ENCODE assay signal across 8 cellular contexts in the genomic region with DNA sequence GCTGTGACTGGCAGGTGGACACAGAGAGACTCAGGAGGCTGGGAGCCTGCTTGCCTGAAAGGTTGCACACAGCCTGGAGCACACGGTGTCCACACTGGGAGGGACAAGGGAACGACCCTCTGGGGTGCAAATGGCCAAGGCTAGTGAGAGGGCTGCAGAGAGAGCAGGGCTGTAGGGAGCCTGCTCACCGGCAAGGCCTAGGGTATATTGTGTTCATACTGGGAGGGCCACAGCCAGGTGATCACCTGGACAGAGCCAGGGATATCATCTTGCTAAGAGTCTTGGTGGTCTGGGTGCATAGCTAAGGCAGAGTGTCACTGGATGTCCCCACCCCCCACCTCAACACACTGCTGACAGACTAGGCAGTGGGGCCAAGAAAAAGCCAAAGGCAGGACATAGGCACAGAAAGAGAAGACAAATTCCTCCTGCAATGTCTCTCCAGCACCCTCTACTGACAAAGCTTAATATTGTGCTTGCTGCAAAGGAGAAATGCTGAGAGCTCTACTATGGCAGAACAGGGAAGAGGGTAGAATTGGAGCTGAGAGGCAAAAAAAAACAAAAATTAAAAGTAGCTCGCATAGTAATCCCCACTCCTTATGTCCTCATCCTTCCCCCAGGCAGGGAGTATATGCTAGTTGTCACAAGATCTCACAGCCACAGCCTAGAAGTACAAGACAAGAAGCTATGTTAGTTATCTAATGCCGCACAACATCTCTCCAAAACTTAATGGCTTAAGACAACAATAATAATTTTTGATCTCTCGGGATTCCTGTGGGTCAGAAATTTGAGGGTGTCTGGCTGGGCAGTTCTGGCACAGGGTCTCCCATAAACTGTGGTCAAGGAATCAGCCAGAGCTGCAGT. TPM values are rescaled to one million over a fixed set of nuclear protein-coding genes. Genes with fewer than 3 reads are reported as not detected.
DNase-seq lines count a peak whose midpoint lies in the region; ATAC-seq and TF ChIP-seq lines count a peak whose summit lies in the region.

No MANE protein-coding gene starts in this region.

- H3K4me1 ChIP-seq in adipocyte (ENCODE audit: control insufficient read depth, insufficient read depth, low read length) (peaks cover 21% of the 10 kb centered on the region), right cardiac atrium (ENCODE audit: control insufficient read depth, insufficient read depth, low read length) (no peaks in the 10 kb centered on the region)

- H3K4me1 Mint-ChIP-seq in activated naive CD4-positive, alpha-beta T cell treated with anti-CD3 and anti-CD28 coated beads, Interleukin-2, amount 10 ng/mL, durations not matched to agents 7 days and 5 days: no peaks in the 10 kb centered on the region

- H3K36me3 ChIP-seq in adipocyte (ENCODE audit: control insufficient read depth, insufficient read depth, low read length, severe bottlenecking): no peaks in the 10 kb centered on the region

- intact Hi-C loops in right cardiac atrium (cut with DNase I): loop anchor here (2.0 to 10.0 kb wide), 4 partner anchors 152 to 301 kb away; partner anchors contain the start of gene TRIL (in 2 of the 4)

- H3K4me3 Mint-ChIP-seq in activated naive CD4-positive, alpha-beta T cell treated with anti-CD3 and anti-CD28 coated beads, Interleukin-2, amount 10 ng/mL, durations not matched to agents 7 days and 5 days: no peak overlapping the region

- H3K9me3 ChIP-seq in adipocyte (ENCODE audit: control insufficient read depth, low read length) (peaks cover 5% of the 10 kb centered on the region), right cardiac atrium (ENCODE audit: control insufficient read depth, low read length) (no peaks in the 10 kb centered on the region)

- H3K9ac ChIP-seq in adipocyte (ENCODE audit: low read length): no peak overlapping the region

- CTCF ChIA-PET in activated naive CD4-positive, alpha-beta T cell treated with anti-CD3 and anti-CD28 coated beads, Interleukin-2, amount 10 ng/mL, durations not matched to agents 7 days and 5 days (lab: Charles Lee): interaction anchor here (0.6 to 6.5 kb wide), 24 partner anchors 8 to 305 kb away, joined by 3 to 156 read pairs (median 4); partner anchors contain the start of gene TRIL

- DNase-seq in activated naive CD4-positive, alpha-beta T cell treated with anti-CD3 and anti-CD28 coated beads, Interleukin-2, amount 10 ng/mL, durations not matched to agents 7 days and 5 days: peak; percentile 40
- no peak for DNase-seq in activated naive CD4-positive, alpha-beta T cell (lab: John Stamatoyannopoulos, UW)
- DNase-seq in NCI-H510A treated with DMSO at 0.1 percent for 48 hours (lab: John Stamatoyannopoulos, UW): peak; percentile 63
- DNase-seq in adipocyte (ENCODE audit: low read depth): peak; percentile 89
- DNase-seq in right cardiac atrium: peak in 1 of 3 donors; percentile 21
- no peak for DNase-seq in retinal pigment epithelial cell (ENCODE audit: low read depth)

- no peak overlapping the region for H3K27ac Mint-ChIP-seq in activated naive CD4-positive, alpha-beta T cell treated with anti-CD3 and anti-CD28 coated beads, Interleukin-2, amount 10 ng/mL, durations not matched to agents 7 days and 5 days

- no peaks in the 10 kb centered on the region for H3K9me3 Mint-ChIP-seq in activated naive CD4-positive, alpha-beta T cell treated with anti-CD3 and anti-CD28 coated beads, Interleukin-2, amount 10 ng/mL, durations not matched to agents 7 days and 5 days

- TF ChIP-seq CTCF in retinal pigment epithelial cell (conservative IDR thresholded peaks at IDR 0.05; ENCODE audit: low read depth, low read length): peak; percentile 88

- ATAC-seq in HG03135 (IDR thresholded peaks at IDR 0.05; ENCODE audit: unreplicated experiment) (peak; percentile 62), right cardiac atrium (peak; percentile 76 to 78), HG03520 (IDR thresholded peaks at IDR 0.05; ENCODE audit: unreplicated experiment) (no peak)

- peaks cover 19% of the 10 kb centered on the region for H3K27me3 Mint-ChIP-seq in activated naive CD4-positive, alpha-beta T cell treated with anti-CD3 and anti-CD28 coated beads, Interleukin-2, amount 10 ng/mL, durations not matched to agents 7 days and 5 days

- H3K27ac ChIP-seq in right cardiac atrium (ENCODE audit: low read length): no peak overlapping the region

- no peaks in the 10 kb centered on the region for H3K36me3 Mint-ChIP-seq in activated naive CD4-positive, alpha-beta T cell treated with anti-CD3 and anti-CD28 coated beads, Interleukin-2, amount 10 ng/mL, durations not matched to agents 7 days and 5 days

- 56% methylated on average over 6 of the region's 6 CpGs for WGBS in right cardiac atrium

- H3K4me3 ChIP-seq in adipocyte (ENCODE audit: low read length) (no peak overlapping the region), right cardiac atrium (ENCODE audit: low read length) (no peak overlapping the region), retinal pigment epithelial cell (ENCODE audit: low read length) (no peak overlapping the region)

- H3K27me3 ChIP-seq in adipocyte (replicated peaks; ENCODE audit: control insufficient read depth, insufficient read depth, low read length) (peaks cover 16% of the 10 kb centered on the region), right cardiac atrium (ENCODE audit: control insufficient read depth, insufficient read depth) (no peaks in the 10 kb centered on the region)

RNA-seq across cellular contexts. Expression of gene CPVL, which starts 40.0 kb away (rescaled TPM):
- total RNA-seq in right cardiac atrium: 10 to 100 TPM; 10.1 to 14.4 (median 11.7) TPM
- 3.2 TPM for polyA plus RNA-seq in right cardiac atrium

Comparison
In these comparisons a context has a peak if more than half of its experiments do, and no peak if none do; other contexts are left out.
1. DNase-seq: peak in activated naive CD4-positive, alpha-beta T cell treated with anti-CD3 and anti-CD28 coated beads, Interleukin-2, amount 10 ng/mL, durations not matched to agents 7 days and 5 days (single experiment), NCI-H510A treated with DMSO at 0.1 percent for 48 hours (single experiment) and adipocyte (single experiment); none in activated naive CD4-positive, alpha-beta T cell (0 of 4) and retinal pigment epithelial cell (single experiment).